20 cellular contexts compared by ENCODE assay signal in the genomic region with DNA sequence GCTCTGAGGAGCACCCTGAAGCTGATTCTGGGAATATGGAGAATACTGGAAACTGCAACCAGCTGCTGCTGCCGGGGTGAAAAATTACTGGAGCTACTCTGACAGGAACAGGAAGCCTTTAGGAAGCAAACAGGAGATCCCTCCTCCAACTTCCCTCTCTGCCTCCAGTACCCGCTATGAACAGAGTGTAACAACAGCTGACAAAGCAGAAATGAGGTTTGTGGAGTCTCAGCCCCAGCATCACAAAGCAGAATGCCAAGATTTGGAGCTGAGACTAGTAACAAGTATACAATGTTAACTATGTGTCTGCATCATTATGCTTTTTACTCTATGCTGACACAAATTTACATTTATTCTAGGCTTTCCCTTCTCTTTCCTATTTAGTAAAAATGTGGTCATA. TPM values are rescaled to one million over a fixed set of nuclear protein-coding genes. Genes with fewer than 3 reads are reported as not detected.
DNase-seq lines count a peak whose midpoint lies in the region; ATAC-seq, FAIRE-seq and TF ChIP-seq lines count a peak whose summit lies in the region.
"Had no signal": no experiment of that assay in that cellular context is flagged by ENCODE, and none has a peak within 500 bp of the region (broad histone marks: within the 10 kb centered on the region; RNA-seq: fewer than 3 reads in every experiment).

No MANE protein-coding gene starts in this region.

- WGBS in IMR-90 (ENCODE audit: extremely low coverage in 2 of 2, insufficient read length in 1 of 2), 2 experiments: no CpG with 5 or more reads among the region's 2 CpGs
- WGBS in right cardiac atrium: 34% methylated on average over 2 of the region's 2 CpGs

- no peak for TF ChIP-seq POLR2A in IMR-90 (IDR thresholded peaks at IDR 0.05; ENCODE audit: low read depth, low read length)

- DNase-seq in IMR-90: no peak
- peak; percentile 21 for DNase-seq in SKM-1 (lab: John Stamatoyannopoulos, UW; ENCODE audit: unreplicated experiment)
- no peak for DNase-seq in right cardiac atrium
- DNase-seq in HEK293T (ENCODE audit: extremely low spot score): no peak
- DNase-seq in HTR-8/SVneo (ENCODE audit: insufficient read length, low spot score): no peak
- DNase-seq: activated CD4-positive, alpha-beta memory T cell treated with anti-CD3 and anti-CD28 coated beads for 36 hours; activated T-cell treated with anti-CD3 and anti-CD28 coated beads, Interleukin-2, amount 50 U/mL, for 48 hours; DMS153; foreskin melanocyte; NCI-H1092 treated with DMSO at 0.1 percent for 48 hours; NCI-H526; SK-N-SH had no signal

- CTCF ChIA-PET in IMR-90 (lab: Yijun Ruan, JAX): no interaction called here
- CTCF ChIA-PET in HEK293T (lab: Yijun Ruan, JAX): no interaction called here

- H4K8ac ChIP-seq in IMR-90 (ENCODE audit: low read depth in 2 of 2, low read length in 2 of 2): no peak overlapping the region

- POLR2A ChIA-PET in IMR-90 (lab: Charles Lee; ENCODE audit: unreplicated experiment): no interaction called here
- POLR2A ChIA-PET in HEK293T (lab: Yijun Ruan, JAX): interaction anchor here (1.0 kb wide), 1 partner anchor 23 kb away, joined by 5 read pairs; a partner anchor contains a TSS

- no peaks in the 10 kb centered on the region for H3K79me1 ChIP-seq in IMR-90 (ENCODE audit: low read depth in 1 of 2, low read length in 2 of 2)

- peak; percentile 51 for ATAC-seq in IMR-90 (ENCODE audit: low read depth)
- ATAC-seq in right cardiac atrium: peak; percentile 48 to 55
- ATAC-seq in GM21447 (IDR thresholded peaks at IDR 0.05; ENCODE audit: unreplicated experiment): no peak
- ATAC-seq: activated naive CD4-positive, alpha-beta T cell treated with anti-CD3 and anti-CD28 coated beads, Interleukin-2, amount 50 U/mL, for 72 hours; stimulated activated memory B cell treated with anti-CD40 and anti-IgM and Interleukin-4, amounts not matched to agents 10 μg/mL and 1 μg/mL and 100 μg/mL, for 72 hours had no signal

- in situ Hi-C loops in IMR-90 (cut with MboI; ENCODE audit: low sequenced_read_pairs): no loop called here

- H3K27ac ChIP-seq in IMR-90 (ENCODE audit: insufficient read depth, low read length) (no peak overlapping the region), right cardiac atrium (ENCODE audit: low read length) (no peak overlapping the region), neutrophil (peak overlapping the region; percentile 71)
- H3K27ac ChIP-seq: C4-2B, tibial artery, VCaP had no signal

- no peak overlapping the region for H3K56ac ChIP-seq in IMR-90 (ENCODE audit: extremely low read depth, insufficient read depth, low read length)

- intact Hi-C loops in IMR-90 (cut with micrococcal nuclease) (loop anchor here (5.0 kb wide), 1 partner anchor 34 kb away; no protein-coding TSS in a partner anchor), right cardiac atrium (cut with DNase I) (no loop called here)

- no peak overlapping the region for H4K91ac ChIP-seq in IMR-90 (ENCODE audit: insufficient read depth, low read depth, low read length)

- no peaks in the 10 kb centered on the region for H3K9me1 ChIP-seq in IMR-90 (ENCODE audit: insufficient read depth, low read length)

- H3K9me3 ChIP-seq in IMR-90 (ENCODE audit: control insufficient read depth, insufficient read depth, low read length): no peaks in the 10 kb centered on the region
- no peaks in the 10 kb centered on the region for H3K9me3 ChIP-seq in right cardiac atrium (ENCODE audit: control insufficient read depth, low read length)
- H3K9me3 ChIP-seq in neutrophil: no peaks in the 10 kb centered on the region
- H3K9me3 ChIP-seq: SK-N-SH, tibial artery had no signal

- no peak overlapping the region for H2BK20ac ChIP-seq in IMR-90 (ENCODE audit: low read depth, low read length)

- H3K23ac ChIP-seq in IMR-90 (ENCODE audit: low read depth, low read length): no peak overlapping the region

- no TSS peak for BruUV-seq in IMR-90 (replicated peaks; lab: Mats Ljungman, UMichigan)

- TF ChIP-seq RAD21 in IMR-90 (IDR thresholded peaks at IDR 0.05; ENCODE audit: low read length): no peak

- no peaks in the 10 kb centered on the region for H3K4me1 ChIP-seq in IMR-90 (ENCODE audit: control insufficient read depth, insufficient read depth, low read length)
- no peaks in the 10 kb centered on the region for H3K4me1 ChIP-seq in right cardiac atrium (ENCODE audit: control insufficient read depth, insufficient read depth, low read length)
- H3K4me1 ChIP-seq in neutrophil (ENCODE audit: control insufficient read depth in 1 of 2, insufficient read depth in 1 of 2, low read depth in 1 of 2, low read length in 1 of 2): peaks cover 68 to 97% of the 10 kb centered on the region in 2 experiments
- H3K4me1 ChIP-seq: tibial artery had no signal

- H3K9ac ChIP-seq in IMR-90 (ENCODE audit: low read depth, low read length): no peak overlapping the region
- H3K9ac ChIP-seq: SK-N-SH had no signal

- FAIRE-seq in HTR-8/SVneo (lab: Jason Lieb, UNC): no peak

- H2BK120ac ChIP-seq in IMR-90 (ENCODE audit: low read depth, low read length): no peak overlapping the region

- H4K5ac ChIP-seq in IMR-90 (ENCODE audit: low read depth, low read length): no peak overlapping the region

- no peak overlapping the region for H3K18ac ChIP-seq in IMR-90 (ENCODE audit: low read depth, low read length)

- dilution Hi-C loops in IMR-90 (cut with HindIII; ENCODE audit: low sequenced_read_pairs, unreplicated experiment): no loop called here

- H2AK5ac ChIP-seq in IMR-90 (ENCODE audit: low read depth, low read length): no peak overlapping the region

- no peak overlapping the region for H2AK9ac ChIP-seq in IMR-90 (replicated peaks; ENCODE audit: low read depth, low read length, poor library complexity)

- H2AFZ ChIP-seq in IMR-90 (replicated peaks; ENCODE audit: low read length, poor library complexity): no peak overlapping the region

- no peak overlapping the region for H3K14ac ChIP-seq in IMR-90 (replicated peaks; ENCODE audit: low read depth, low read length)

- no peak overlapping the region for H3K4me2 ChIP-seq in IMR-90 (ENCODE audit: low read depth, low read length)
- H3K4me2 ChIP-seq: SK-N-SH had no signal

- no peak overlapping the region for H2BK5ac ChIP-seq in IMR-90 (ENCODE audit: low read depth, low read length, poor library complexity, severe bottlenecking)

- H3K27me3 ChIP-seq in IMR-90 (ENCODE audit: control insufficient read depth, insufficient read depth, low read length): peaks cover 36% of the 10 kb centered on the region
- H3K27me3 ChIP-seq in right cardiac atrium (ENCODE audit: control insufficient read depth, insufficient read depth): no peaks in the 10 kb centered on the region
- no peaks in the 10 kb centered on the region for H3K27me3 ChIP-seq in neutrophil
- H3K27me3 ChIP-seq: tibial artery had no signal

- H3K36me3 ChIP-seq in IMR-90 (ENCODE audit: control insufficient read depth, insufficient read depth, low read length): no peaks in the 10 kb centered on the region
- no peaks in the 10 kb centered on the region for H3K36me3 ChIP-seq in neutrophil
- H3K36me3 ChIP-seq: tibial artery had no signal

- no peak overlapping the region for H3K4me3 ChIP-seq in IMR-90 (ENCODE audit: insufficient read depth, low read depth, low read length)
- H3K4me3 ChIP-seq in right cardiac atrium (ENCODE audit: low read length): no peak overlapping the region
- H3K4me3 ChIP-seq in neutrophil (ENCODE audit: low read depth in 1 of 2, low read length in 1 of 2): no peak overlapping the region
- H3K4me3 ChIP-seq: coronary artery, tibial artery had no signal

- H4K20me1 ChIP-seq in IMR-90 (ENCODE audit: insufficient read depth, low read length): no peaks in the 10 kb centered on the region

- H3K4ac ChIP-seq in IMR-90 (ENCODE audit: low read depth, low read length): no peak overlapping the region

- TF ChIP-seq CTCF in IMR-90 (conservative IDR thresholded peaks at IDR 0.05; ENCODE audit: low read depth, low read length) (no peak), neutrophil (IDR thresholded peaks at IDR 0.05) (no peak)

- H2BK15ac ChIP-seq in IMR-90 (ENCODE audit: low read depth, low read length): no peak overlapping the region

TF ChIP-seq in IMR-90, 13 proteins besides CTCF, POLR2A, EP300 and RAD21:
- TF ChIP-seq MAFK (IDR thresholded peaks at IDR 0.05; ENCODE audit: low read depth, low read length) (peak; percentile 68; the same call in 1 of the 2 replicates), CHD1 (IDR thresholded peaks at IDR 0.05; ENCODE audit: low read depth, low read length) (no peak), RFX5 (IDR thresholded peaks at IDR 0.05; ENCODE audit: low read depth, low read length) (no peak)

TF ChIP-seq in HEK293T, 16 proteins besides CTCF, POLR2A, EP300 and RAD21:
- TF ChIP-seq LEF1 (IDR thresholded peaks at IDR 0.05; ENCODE audit: borderline replicate concordance) (no peak), FOXK2 (IDR thresholded peaks at IDR 0.05) (no peak), FOXM1 (IDR thresholded peaks at IDR 0.05; ENCODE audit: borderline replicate concordance) (no peak), ARNT (IDR thresholded peaks at IDR 0.05) (no peak), TARDBP (IDR thresholded peaks at IDR 0.05) (no peak), NFRKB (IDR thresholded peaks at IDR 0.05) (no peak), FOXA1 (IDR thresholded peaks at IDR 0.05) (no peak), SUZ12 (IDR thresholded peaks at IDR 0.05) (no peak), ZNF384 (IDR thresholded peaks at IDR 0.05) (no peak)
- TF ChIP-seq, protein P1, sequence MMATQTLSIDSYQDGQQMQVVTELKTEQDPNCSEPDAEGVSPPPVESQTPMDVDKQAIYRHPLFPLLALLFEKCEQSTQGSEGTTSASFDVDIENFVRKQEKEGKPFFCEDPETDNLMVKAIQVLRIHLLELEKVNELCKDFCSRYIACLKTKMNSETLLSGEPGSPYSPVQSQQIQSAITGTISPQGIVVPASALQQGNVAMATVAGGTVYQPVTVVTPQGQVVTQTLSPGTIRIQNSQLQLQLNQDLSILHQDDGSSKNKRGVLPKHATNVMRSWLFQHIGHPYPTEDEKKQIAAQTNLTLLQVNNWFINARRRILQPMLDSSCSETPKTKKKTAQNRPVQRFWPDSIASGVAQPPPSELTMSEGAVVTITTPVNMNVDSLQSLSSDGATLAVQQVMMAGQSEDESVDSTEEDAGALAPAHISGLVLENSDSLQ (IDR thresholded peaks at IDR 0.05): no peak
TF ChIP-seq in HEK293T: peak in this region for 0.

RNA-seq across cellular contexts. Expression of a gene that starts 22.7 kb away (rescaled TPM):
- total RNA-seq in IMR-90 (2012; rRNA removed) (41.1 and 63.6 TPM in 2 replicates), right cardiac atrium (10 to 100 TPM; 34.1 to 38.2 (median 35.9) TPM)
- polyA plus RNA-seq in IMR-90 (2012; rRNA removed) (20.0 and 20.9 TPM in 2 replicates), right cardiac atrium (8.7 TPM)
- 5.2 and 5.8 TPM in 2 replicates for polyA plus RNA-seq in IMR-90 (2012; cell fraction: cytosol; rRNA removed)
- 34.5 and 61.9 TPM in 2 replicates for polyA plus RNA-seq in IMR-90 (2012; cell fraction: nucleus; rRNA removed; ENCODE audit: low replicate concordance)
